1 cellular context compared by ENCODE assay signal in genomic region chr22:46335201-46336118, GRCh38.
TF ChIP-seq lines count a peak whose summit lies in the region.

Gene TRMU (plus strand): TSS chr22:46335714. CDS start chr22:46335765, 51 bp downstream.

TF ChIP-seq in HepG2, 621 proteins besides CTCF, POLR2A, EP300 and RAD21 (continued from another document):
- TF ChIP-seq ZNF512B (CRISPR knock-in tag; IDR thresholded peaks at IDR 0.05; ENCODE audit: borderline replicate concordance), result peak; percentile 92; the same call in 1 of the 2 replicates
- TF ChIP-seq ZNF143 (CRISPR knock-in tag; IDR thresholded peaks at IDR 0.05), result 0 out of 2 replicates have a peak, but pooled peaks have one; percentile 55
- TF ChIP-seq LRRFIP1 (CRISPR knock-in tag; conservative IDR thresholded peaks at IDR 0.05), result peak; percentile 23; the same call in 1 of the 2 replicates
- no peak for TF ChIP-seq SNAPC5 (CRISPR knock-in tag; IDR thresholded peaks at IDR 0.05; ENCODE audit: borderline replicate concordance)
- peak; percentile 39; the same call in 1 of the 2 replicates for TF ChIP-seq HOXA9 (CRISPR knock-in tag; IDR thresholded peaks at IDR 0.05; ENCODE audit: borderline replicate concordance)
- TF ChIP-seq ZSCAN21 (CRISPR knock-in tag; IDR thresholded peaks at IDR 0.05; ENCODE audit: borderline replicate concordance), result peak; percentile 82; the same call in 1 of the 2 replicates
- peak; percentile 87 for TF ChIP-seq DBP (CRISPR knock-in tag; IDR thresholded peaks at IDR 0.05; ENCODE audit: not compliant biosample characterization)
- no peak for TF ChIP-seq GPBP1L1 (CRISPR knock-in tag; IDR thresholded peaks at IDR 0.05)
- no peak for TF ChIP-seq THAP8 (CRISPR knock-in tag; IDR thresholded peaks at IDR 0.05; ENCODE audit: borderline replicate concordance)
- TF ChIP-seq TEF (CRISPR knock-in tag; IDR thresholded peaks at IDR 0.05), result peak; percentile 57; the same call in 1 of the 2 replicates
- no peak for TF ChIP-seq SETDB1 (CRISPR knock-in tag; IDR thresholded peaks at IDR 0.05; ENCODE audit: borderline replicate concordance)
- TF ChIP-seq RFXAP (CRISPR knock-in tag; IDR thresholded peaks at IDR 0.05; ENCODE audit: borderline replicate concordance), result peak; percentile 84; the same call in 1 of the 2 replicates
- TF ChIP-seq ZNF646 (CRISPR knock-in tag; IDR thresholded peaks at IDR 0.05), result 0 out of 2 replicates have a peak, but pooled peaks have one; percentile 71
- TF ChIP-seq CHD4 (IDR thresholded peaks at IDR 0.05; ENCODE audit: borderline replicate concordance, low read length), result no peak
- TF ChIP-seq ELF3 (CRISPR knock-in tag; IDR thresholded peaks at IDR 0.05), result peak; percentile 82
- TF ChIP-seq ZC3H4 (CRISPR knock-in tag; IDR thresholded peaks at IDR 0.05; ENCODE audit: borderline replicate concordance), result no peak
- no peak for TF ChIP-seq ZNF138 (CRISPR knock-in tag; IDR thresholded peaks at IDR 0.05; ENCODE audit: low read depth)
- TF ChIP-seq ZNF460 (CRISPR knock-in tag; IDR thresholded peaks at IDR 0.05; ENCODE audit: borderline replicate concordance), result no peak
- peak; percentile 37; the same call in 1 of the 2 replicates for TF ChIP-seq NFYC (CRISPR knock-in tag; IDR thresholded peaks at IDR 0.05)
- peak; percentile 32 for TF ChIP-seq ESRRA (CRISPR knock-in tag; IDR thresholded peaks at IDR 0.05; ENCODE audit: low read depth)
- no peak for TF ChIP-seq FOXK2 (IDR thresholded peaks at IDR 0.05)
- no peak for TF ChIP-seq ZNF850 (CRISPR knock-in tag; conservative IDR thresholded peaks at IDR 0.05)
- no peak; the same call in 1 of the 2 replicates for TF ChIP-seq ZNF782 (CRISPR knock-in tag; IDR thresholded peaks at IDR 0.05; ENCODE audit: borderline replicate concordance)
TF ChIP-seq in HepG2: peak in this region for 351.
